Comparison of ENCODE assay signal across 8 cellular contexts in the genomic region with DNA sequence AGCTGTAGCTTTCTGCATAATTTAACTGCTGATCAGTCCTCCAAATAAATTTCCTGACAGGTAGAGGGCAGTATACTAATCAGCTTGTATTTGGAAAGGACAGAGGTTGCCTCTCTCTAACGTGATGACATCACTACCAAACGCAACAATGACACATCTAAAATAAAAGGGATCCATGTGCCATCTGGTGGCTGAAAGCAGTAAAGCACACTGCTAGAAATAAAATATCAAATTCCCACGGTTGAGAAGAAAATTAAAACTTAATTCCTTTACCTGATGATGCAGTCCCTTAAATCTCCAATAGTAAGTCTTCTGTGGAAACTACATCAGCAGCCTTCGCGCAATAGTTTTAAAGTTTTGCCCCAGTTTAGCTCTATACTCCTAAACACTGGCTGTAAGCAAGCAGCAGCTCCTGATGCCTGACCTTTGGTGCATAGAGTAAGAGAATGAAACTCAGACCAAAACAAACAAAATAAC. TPM values are rescaled to one million over a fixed set of nuclear protein-coding genes. Genes with fewer than 3 reads are reported as not detected.
DNase-seq lines count a peak whose midpoint lies in the region; TF ChIP-seq lines count a peak whose summit lies in the region.

No MANE protein-coding gene starts in this region.

- DNase-seq in EL (peak; percentile 91), GM23248 (peak; percentile 93), KG1 (lab: John Stamatoyannopoulos, UW) (peak; percentile 14), PC-9 (peak; percentile 41 to 89), fibroblast of mammary gland (ENCODE audit: low read depth) (peak; percentile 98), nephron progenitor cell (peak; percentile 54), substantia nigra (lab: John Stamatoyannopoulos, UW) (peak in 35 of 49 donors; percentile 2 to 76 (median 20))
- peak; percentile 45 for DNase-seq in activated T-cell treated with anti-CD3 and anti-CD28 coated beads, Interleukin-2, amount 50 U/mL, for 24 hours

- in situ Hi-C loops in GM23248 (cut with MboI) = loop anchor here (5.0 to 10.0 kb wide), 3 partner anchors 147 to 379 kb away; partner anchors contain the start of genes PCDHB16, PCDHB9, PCDHGA1 and PCDHGA2

- CTCF ChIA-PET in PC-9 (lab: Charles Lee) = interaction anchor here (0.5 to 1.6 kb wide), 20 partner anchors 10 to 1271 kb away, joined by 3 to 9 read pairs (median 4); partner anchors contain the start of genes ARAP3, DIAPH1, HDAC3 and PCDHB10

- H3K79me2 ChIP-seq in GM23248 (ENCODE audit: insufficient read depth) (peaks cover under 1% of the 10 kb centered on the region), PC-9 (ENCODE audit: low read depth) (no peaks in the 10 kb centered on the region)

- POLR2A ChIA-PET in PC-9 (lab: Charles Lee; ENCODE audit: unreplicated experiment) = interaction anchor here (0.6 to 0.8 kb wide), 3 partner anchors 143 to 314 kb away, joined by 7 to 12 read pairs (median 7); partner anchors contain the start of gene PCDHGA11

- H3K9me3 ChIP-seq in GM23248 (ENCODE audit: low read depth) = no peaks in the 10 kb centered on the region
- no peaks in the 10 kb centered on the region for H3K9me3 ChIP-seq in PC-9 (ENCODE audit: insufficient read depth, low read depth)

- 30 to 35% methylated on average over 5 of the region's 5 CpGs for WGBS in GM23248 (ENCODE audit: low coverage in 1 of 2, low lambda C conversion rate in 2 of 2, missing lambda C conversion rate in 2 of 2), 2 experiments

- H2AFZ ChIP-seq in GM23248 = no peak overlapping the region; the same call in 1 of the 2 replicates
- no peak overlapping the region for H2AFZ ChIP-seq in PC-9

- H3K4me3 Mint-ChIP-seq in activated T-cell treated with anti-CD3 and anti-CD28 coated beads, Interleukin-2, amount 50 U/mL, for 24 hours = no peak overlapping the region
- H3K4me3 Mint-ChIP-seq in nephron progenitor cell = no peak overlapping the region

- H3K4me2 ChIP-seq in GM23248 (ENCODE audit: unreplicated experiment) (no peak overlapping the region), PC-9 (peak overlapping the region; percentile 48; the same call in 1 of the 2 replicates)

- H3K4me1 Mint-ChIP-seq in activated T-cell treated with anti-CD3 and anti-CD28 coated beads, Interleukin-2, amount 50 U/mL, for 24 hours (ENCODE audit: low read depth) = peaks cover 36% of the 10 kb centered on the region
- H3K4me1 Mint-ChIP-seq in nephron progenitor cell = peaks cover 24% of the 10 kb centered on the region

- H4K20me1 ChIP-seq in GM23248 (ENCODE audit: insufficient read depth) (no peaks in the 10 kb centered on the region), PC-9 (ENCODE audit: insufficient read depth) (no peaks in the 10 kb centered on the region)

- H3K27ac ChIP-seq in GM23248 = peak overlapping the region; percentile 68
- peak overlapping the region; percentile 85 for H3K27ac ChIP-seq in PC-9
- H3K27ac ChIP-seq in substantia nigra (ENCODE audit: low read depth, low read length, poor library complexity, severe bottlenecking) = no peak overlapping the region

- H3K27me3 Mint-ChIP-seq in activated T-cell treated with anti-CD3 and anti-CD28 coated beads, Interleukin-2, amount 50 U/mL, for 24 hours = no peaks in the 10 kb centered on the region
- no peaks in the 10 kb centered on the region for H3K27me3 Mint-ChIP-seq in nephron progenitor cell (ENCODE audit: low read depth, poor library complexity)

- no peaks in the 10 kb centered on the region for H3K27me3 ChIP-seq in GM23248 (replicated peaks; ENCODE audit: insufficient read depth)
- H3K27me3 ChIP-seq in PC-9 (ENCODE audit: insufficient read depth, low read depth) = no peaks in the 10 kb centered on the region

- H3K4me3 ChIP-seq in GM23248 = no peak overlapping the region
- no peak overlapping the region for H3K4me3 ChIP-seq in PC-9
- H3K4me3 ChIP-seq in fibroblast of mammary gland (ENCODE audit: control insufficient read depth, low read depth, low read length) = no peak overlapping the region

- peaks cover 25% of the 10 kb centered on the region for H3K4me1 ChIP-seq in GM23248 (ENCODE audit: insufficient read depth)
- H3K4me1 ChIP-seq in PC-9 (replicated peaks; ENCODE audit: insufficient read depth) = peaks cover 5% of the 10 kb centered on the region; the same call in 1 of the 2 replicates

- H3K9ac ChIP-seq in GM23248 = peak overlapping the region; percentile 37

- no peaks in the 10 kb centered on the region for H3K9me3 Mint-ChIP-seq in activated T-cell treated with anti-CD3 and anti-CD28 coated beads, Interleukin-2, amount 50 U/mL, for 24 hours
- H3K9me3 Mint-ChIP-seq in nephron progenitor cell = no peaks in the 10 kb centered on the region

- no peaks in the 10 kb centered on the region for H3K9me2 ChIP-seq in GM23248 (ENCODE audit: insufficient read depth)
- H3K9me2 ChIP-seq in PC-9 (ENCODE audit: insufficient read depth) = no peaks in the 10 kb centered on the region

- BruUV-seq in PC-9 (replicated peaks; lab: Mats Ljungman, UMichigan) = no TSS peak

- intact Hi-C loops in PC-9 (cut with micrococcal nuclease; ENCODE audit: unreplicated experiment) = loop anchor here (1.0 to 5.0 kb wide), 6 partner anchors 39 to 482 kb away; partner anchors contain the start of genes PCDHB14, PCDHGB1 and PCDHGB7

- TF ChIP-seq CTCF in PC-9 (conservative IDR thresholded peaks at IDR 0.05) (peak; percentile 97), fibroblast of mammary gland (conservative IDR thresholded peaks at IDR 0.05; ENCODE audit: control insufficient read depth, insufficient read depth, low read depth, low read length) (peak; percentile 96), nephron progenitor cell (IDR thresholded peaks at IDR 0.05) (peak; percentile 94)

- peak overlapping the region; percentile 95 for H3K27ac Mint-ChIP-seq in activated T-cell treated with anti-CD3 and anti-CD28 coated beads, Interleukin-2, amount 50 U/mL, for 24 hours
- H3K27ac Mint-ChIP-seq in nephron progenitor cell = peak overlapping the region; percentile 92

- peaks cover 99% of the 10 kb centered on the region for H3K36me3 Mint-ChIP-seq in activated T-cell treated with anti-CD3 and anti-CD28 coated beads, Interleukin-2, amount 50 U/mL, for 24 hours (ENCODE audit: low read depth)
- H3K36me3 Mint-ChIP-seq in nephron progenitor cell (ENCODE audit: low read depth) = peaks cover 62% of the 10 kb centered on the region

- H3K36me3 ChIP-seq in GM23248 (ENCODE audit: low read depth) (peaks cover 8% of the 10 kb centered on the region), PC-9 (ENCODE audit: low read depth) (peaks cover 24% of the 10 kb centered on the region)

- H3F3A ChIP-seq in GM23248 (ENCODE audit: insufficient read depth) = peaks cover 48% of the 10 kb centered on the region
- peaks cover 56% of the 10 kb centered on the region for H3F3A ChIP-seq in PC-9 (ENCODE audit: insufficient read depth, low read depth)

RNA-seq across cellular contexts. Expression of gene DIAPH1, which starts 54.5 kb away (rescaled TPM):
- 26.0 and 34.5 TPM in 2 replicates for total RNA-seq in GM23248 (2014; rRNA removed; shearing (Covaris generic))
- polyA plus RNA-seq in GM23248 (2016; fragmentation: Nextera tagmentation; extraction: Ambion mirVana) = 33.7 and 34.4 TPM in 2 replicates
- 148 and 157 TPM in 2 replicates for total RNA-seq in PC-9 (2021)

Comparison
In these comparisons a context has a peak if more than half of its experiments do, and no peak if none do; other contexts are left out.
1. DNase-seq: peak in every context shown above with its lines; median percentile 98 in fibroblast of mammary gland; 93 in GM23248; 91 in EL; 65 in PC-9; 54 in nephron progenitor cell; 45 in activated T-cell treated with anti-CD3 and anti-CD28 coated beads, Interleukin-2, amount 50 U/mL, for 24 hours; 20 in substantia nigra; 14 in KG1.